ENCODE assay signal across 10 cellular contexts in genomic region chr1:161664689-161665088, GRCh38. TPM values are rescaled to one million over a fixed set of nuclear protein-coding genes. Genes with fewer than 3 reads are reported as not detected.
"Had no signal": no experiment of that assay in that cellular context is flagged by ENCODE, and none has a peak within 500 bp of the region (broad histone marks: within the 10 kb centered on the region; RNA-seq: fewer than 3 reads in every experiment).

No MANE protein-coding gene starts in this region.

RNA-seq across cellular contexts. Expression of gene FCGR2B, which starts 1.7 kb away (rescaled TPM):
- total RNA-seq: PC-3, PC-9, SJCRH30, SJSA1 had no signal

RNA-seq across cellular contexts. Expression of gene FCGR3B, which starts 33.7 kb away (rescaled TPM):
- total RNA-seq: OCI-LY7, PC-3, PC-9, RPMI7951, SJCRH30, SJSA1, SK-MEL-5 had no signal
- polyA plus RNA-seq: SK-N-SH had no signal

RNA-seq across cellular contexts. Expression of gene FCRLA, which starts 42.3 kb away (rescaled TPM):
- total RNA-seq: PC-3, Right ventricle myocardium inferior, Right ventricle myocardium superior had no signal
